In genomic region chr10:15484128-15484527, GRCh38 we compare ENCODE assay signal across 30 cellular contexts.
"Had no signal": no experiment of that assay in that cellular context is flagged by ENCODE, and none has a peak within 500 bp of the region (broad histone marks: within the 10 kb centered on the region; RNA-seq: fewer than 3 reads in every experiment).

No MANE protein-coding gene starts in this region.

- H3K27ac ChIP-seq: body of pancreas, breast epithelium, SJSA1 had no signal

- H3K4me3 ChIP-seq: body of pancreas, breast epithelium, SJSA1 had no signal

- H3K4me1 Mint-ChIP-seq: activated CD4-positive, alpha-beta T cell treated with anti-CD3 and anti-CD28 coated beads, Interleukin-2, amount 10 ng/mL, durations not matched to agents 24 days and 14 days; activated naive CD8-positive, alpha-beta T cell treated with anti-CD3 and anti-CD28 coated beads for 36 hours; activated T-helper 17 cell treated with anti-CD3 and anti-CD28 coated beads, Interleukin-2, amount 50 U/mL, for 72 hours had no signal

- H3K27me3 ChIP-seq: body of pancreas, breast epithelium, SJSA1 had no signal

- H3K4me2 ChIP-seq: SK-N-SH had no signal

- H3K36me3 ChIP-seq: breast epithelium, SJSA1 had no signal

- H3K4me1 ChIP-seq: body of pancreas, breast epithelium had no signal

- FAIRE-seq: astrocyte, TTC549 had no signal

- H3K9me3 ChIP-seq: body of pancreas, breast epithelium, SJSA1, SK-N-SH had no signal

- ATAC-seq: activated CD8-positive, alpha-beta T cell treated with anti-CD3 and anti-CD28 coated beads for 36 hours; activated T-cell treated with anti-CD3 and anti-CD28 coated beads, Interleukin-2, amount 50 U/mL, for 72 hours; activated T-helper 17 cell treated with anti-CD3 and anti-CD28 coated beads, Interleukin-2, amount 50 U/mL, for 72 hours; body of pancreas; Panc1 had no signal

- H3K27ac Mint-ChIP-seq: activated CD4-positive, alpha-beta T cell treated with anti-CD3 and anti-CD28 coated beads, Interleukin-2, amount 10 ng/mL, durations not matched to agents 24 days and 14 days; activated CD8-positive, alpha-beta T cell treated with anti-CD3 and anti-CD28 coated beads for 36 hours; activated naive CD8-positive, alpha-beta T cell treated with anti-CD3 and anti-CD28 coated beads for 36 hours; activated T-cell treated with anti-CD3 and anti-CD28 coated beads, Interleukin-2, amount 50 U/mL, for 72 hours; activated T-helper 17 cell treated with anti-CD3 and anti-CD28 coated beads, Interleukin-2, amount 50 U/mL, for 72 hours; T-helper 1 cell treated with Interleukin-12 subunit alpha and Interleukin-12 subunit beta and Interleukin-4 antibody, amounts not matched to agents 30 μg/mL and 1 μg/mL, for 36 hours; T-helper 2 cell treated with Interferon-gamma antibody and Interleukin-4, amounts not matched to agents 5 μg/mL and 100 μg/mL, for 36 hours had no signal

- H3K4me3 Mint-ChIP-seq: activated CD4-positive, alpha-beta T cell treated with anti-CD3 and anti-CD28 coated beads, Interleukin-2, amount 10 ng/mL, durations not matched to agents 24 days and 14 days; activated CD8-positive, alpha-beta T cell treated with anti-CD3 and anti-CD28 coated beads for 36 hours; activated naive CD8-positive, alpha-beta T cell treated with anti-CD3 and anti-CD28 coated beads for 36 hours; activated T-cell treated with anti-CD3 and anti-CD28 coated beads, Interleukin-2, amount 50 U/mL, for 72 hours; activated T-helper 17 cell treated with anti-CD3 and anti-CD28 coated beads, Interleukin-2, amount 50 U/mL, for 72 hours; T-helper 1 cell treated with Interleukin-12 subunit alpha and Interleukin-12 subunit beta and Interleukin-4 antibody, amounts not matched to agents 30 μg/mL and 1 μg/mL, for 36 hours; T-helper 2 cell treated with Interferon-gamma antibody and Interleukin-4, amounts not matched to agents 5 μg/mL and 100 μg/mL, for 36 hours had no signal

- H3K9ac ChIP-seq: SK-N-SH had no signal

- H3K36me3 Mint-ChIP-seq: activated naive CD8-positive, alpha-beta T cell treated with anti-CD3 and anti-CD28 coated beads for 36 hours had no signal

- H3K9me3 Mint-ChIP-seq: activated CD4-positive, alpha-beta T cell treated with anti-CD3 and anti-CD28 coated beads, Interleukin-2, amount 10 ng/mL, durations not matched to agents 24 days and 14 days; activated CD8-positive, alpha-beta T cell treated with anti-CD3 and anti-CD28 coated beads for 36 hours; activated naive CD8-positive, alpha-beta T cell treated with anti-CD3 and anti-CD28 coated beads for 36 hours; activated T-cell treated with anti-CD3 and anti-CD28 coated beads, Interleukin-2, amount 50 U/mL, for 72 hours; activated T-helper 17 cell treated with anti-CD3 and anti-CD28 coated beads, Interleukin-2, amount 50 U/mL, for 72 hours; T-helper 1 cell treated with Interleukin-12 subunit alpha and Interleukin-12 subunit beta and Interleukin-4 antibody, amounts not matched to agents 30 μg/mL and 1 μg/mL, for 36 hours; T-helper 2 cell treated with Interferon-gamma antibody and Interleukin-4, amounts not matched to agents 5 μg/mL and 100 μg/mL, for 36 hours had no signal

- DNase-seq: activated CD4-positive, alpha-beta T cell treated with anti-CD3 and anti-CD28 coated beads, Interleukin-2, amount 10 ng/mL, durations not matched to agents 24 days and 14 days; activated CD4-positive, alpha-beta T cell treated with anti-CD3 and anti-CD28 coated beads, Interleukin-2, amount 50 U/mL, for 4 hours; activated CD8-positive, alpha-beta T cell treated with anti-CD3 and anti-CD28 coated beads for 36 hours; activated effector memory CD4-positive, alpha-beta T cell treated with anti-CD3 and anti-CD28 coated beads, Interleukin-2, amount 50 U/mL, for 16 hours; activated naive CD4-positive, alpha-beta T cell; activated naive CD4-positive, alpha-beta T cell treated with anti-CD3 and anti-CD28 coated beads, Interleukin-2, amount 50 U/mL, for 16 hours; activated naive CD8-positive, alpha-beta T cell treated with anti-CD3 and anti-CD28 coated beads for 36 hours; activated T-cell treated with anti-CD3 and anti-CD28 coated beads, Interleukin-2, amount 50 U/mL, for 1 hour; activated T-cell treated with anti-CD3 and anti-CD28 coated beads, Interleukin-2, amount 50 U/mL, for 72 hours; amniotic stem cell; body of pancreas; Karpas-422; KBM-7; NCI-H1105 treated with DMSO at 0.1 percent for 48 hours; NCI-H1436; NCI-H1694 treated with DMSO at 0.1 percent for 48 hours; NCI-H2029; NCI-H345; NCI-H524 treated with DMSO at 0.1 percent for 48 hours; RPMI8226; SHP77 treated with DMSO at 0.1 percent for 48 hours had no signal
